ENCODE assay signal across 17 cellular contexts in the genomic region with DNA sequence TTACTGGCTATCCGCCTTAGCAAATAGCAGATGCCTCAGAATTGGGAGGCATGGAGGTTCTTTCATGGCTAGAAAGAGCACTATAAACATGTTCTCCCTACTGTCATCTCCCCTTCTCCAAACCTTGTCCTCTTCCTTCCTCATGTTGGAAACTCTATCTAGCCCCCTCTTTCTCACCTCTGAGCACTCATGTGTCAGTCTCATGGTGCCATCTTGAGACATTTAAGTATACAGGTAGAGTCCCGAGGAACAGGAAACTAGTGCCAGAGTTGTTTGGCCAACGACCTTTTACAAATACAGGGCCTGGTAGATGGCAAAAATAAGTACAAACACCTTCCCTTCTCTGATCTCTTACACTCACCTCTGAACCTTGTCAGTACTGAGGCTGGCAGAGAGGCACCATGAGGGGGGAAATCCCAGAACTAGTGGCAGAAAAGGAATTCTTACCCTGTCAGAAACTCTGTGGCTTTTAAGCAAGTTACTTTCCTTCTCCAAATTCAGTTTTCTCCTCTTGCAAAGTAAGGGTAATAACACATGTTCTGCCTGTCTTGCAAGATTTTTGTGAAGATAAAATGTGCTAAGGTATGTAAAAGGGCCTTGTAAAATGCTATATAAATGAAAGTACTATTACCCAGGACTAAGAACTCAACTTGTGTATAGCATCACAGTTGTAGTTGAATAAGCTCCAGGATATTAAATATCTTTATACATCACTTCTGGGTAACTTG.
"Had no signal": no experiment of that assay in that cellular context is flagged by ENCODE, and none has a peak within 500 bp of the region (broad histone marks: within the 10 kb centered on the region; RNA-seq: fewer than 3 reads in every experiment).

No MANE protein-coding gene starts in this region.

- H3K36me3 ChIP-seq: brain microvascular endothelial cell, neutrophil, stomach had no signal

- H2AFZ ChIP-seq: parathyroid adenoma had no signal

- H3K27ac Mint-ChIP-seq: activated T-helper 1 cell treated with anti-CD3 and anti-CD28 coated beads, Interleukin-12 subunit alpha, Interleukin-12 subunit beta, Interleukin-2, Interleukin-4 antibody, amounts not matched to agents 30 ng/mL and 10 ng/mL and 1 ng/mL, durations not matched to agents 14 hours and 24 hours and 36 hours; T-helper 2 cell treated with Interferon-gamma antibody and Interleukin-4, amounts not matched to agents 5 μg/mL and 100 μg/mL, for 36 hours had no signal

- ATAC-seq: activated CD4-positive, CD25-positive, alpha-beta regulatory T cell treated with anti-CD3 and anti-CD28 coated beads, Interleukin-2, amount 50 U/mL, for 24 hours; left cardiac atrium had no signal

- H3K4me1 ChIP-seq: parathyroid adenoma, stomach, testis had no signal

- H3K4me3 Mint-ChIP-seq: activated T-helper 1 cell treated with anti-CD3 and anti-CD28 coated beads, Interleukin-12 subunit alpha, Interleukin-12 subunit beta, Interleukin-2, Interleukin-4 antibody, amounts not matched to agents 30 ng/mL and 10 ng/mL and 1 ng/mL, durations not matched to agents 14 hours and 24 hours and 36 hours; naive B cell; T-helper 2 cell treated with Interferon-gamma antibody and Interleukin-4, amounts not matched to agents 5 μg/mL and 100 μg/mL, for 36 hours had no signal

- DNase-seq: activated naive CD4-positive, alpha-beta T cell; anterior cingulate cortex; brain microvascular endothelial cell; effector CD8-positive, alpha-beta T cell; foreskin melanocyte; head of caudate nucleus; left cardiac atrium; naive B cell; stimulated activated CD4-positive, alpha-beta T cell treated with anti-CD3 and anti-CD28 coated beads, Interleukin-1b, Interleukin-23, amount 100 ng/mL, for 48 hours; stomach; testis had no signal

- H3K9me3 Mint-ChIP-seq: activated T-helper 1 cell treated with anti-CD3 and anti-CD28 coated beads, Interleukin-12 subunit alpha, Interleukin-12 subunit beta, Interleukin-2, Interleukin-4 antibody, amounts not matched to agents 30 ng/mL and 10 ng/mL and 1 ng/mL, durations not matched to agents 14 hours and 24 hours and 36 hours; T-helper 2 cell treated with Interferon-gamma antibody and Interleukin-4, amounts not matched to agents 5 μg/mL and 100 μg/mL, for 36 hours had no signal

- H3K9me3 ChIP-seq: neutrophil, stomach, testis had no signal

- H3K9ac ChIP-seq: parathyroid adenoma had no signal

- H3K79me2 ChIP-seq: parathyroid adenoma had no signal

- H3K27ac ChIP-seq: brain microvascular endothelial cell, neutrophil, parathyroid adenoma, stomach, testis had no signal

- H3K27me3 ChIP-seq: brain microvascular endothelial cell, testis had no signal

- H3K4me3 ChIP-seq: lung, stomach, testis had no signal

- H3K27me3 Mint-ChIP-seq: naive B cell had no signal
